ENCODE assay signal across 8 cellular contexts in genomic region chr9:69120380-69121154, GRCh38. TPM values are rescaled to one million over a fixed set of nuclear protein-coding genes. Genes with fewer than 3 reads are reported as not detected.
DNase-seq lines count a peak whose midpoint lies in the region; TF ChIP-seq lines count a peak whose summit lies in the region.

No MANE protein-coding gene starts in this region.

- TF ChIP-seq CTCF in VCaP (conservative IDR thresholded peaks at IDR 0.05) (no peak), foreskin fibroblast (IDR thresholded peaks at IDR 0.05; ENCODE audit: low read depth, low read length) (no peak), neural progenitor cell (IDR thresholded peaks at IDR 0.05) (no peak)

- H3K4me2 ChIP-seq in neural progenitor cell: peak overlapping the region; percentile 95

- H3K9ac ChIP-seq in neural progenitor cell: no peak overlapping the region

- peak overlapping the region; percentile 95 for H3K27ac ChIP-seq in VCaP
- peak overlapping the region; percentile 83 for H3K27ac ChIP-seq in neural progenitor cell

- DNase-seq in DMS53 (lab: John Stamatoyannopoulos, UW) (peak; percentile 97), HT-29 (ENCODE audit: low spot score) (peak; percentile 98), foreskin fibroblast (no peak), neural progenitor cell (ENCODE audit: low spot score) (peak; percentile 59), SHP77 treated with DMSO at 0.1 percent for 48 hours (lab: John Stamatoyannopoulos, UW) (no peak), NCI-H446 (lab: John Stamatoyannopoulos, UW) (no peak), DMS114 treated with DMSO at 0.1 percent for 48 hours (lab: John Stamatoyannopoulos, UW; ENCODE audit: unreplicated experiment) (no peak)

- H3K27me3 Mint-ChIP-seq in neural progenitor cell (ENCODE audit: insufficient read depth, low read depth): peaks cover 10% of the 10 kb centered on the region

- H3K4me1 Mint-ChIP-seq in neural progenitor cell: peaks cover 13% of the 10 kb centered on the region

- H4K20me1 ChIP-seq in neural progenitor cell (ENCODE audit: low read depth): no peaks in the 10 kb centered on the region

- no peaks in the 10 kb centered on the region for H3K9me3 ChIP-seq in neural progenitor cell (ENCODE audit: low read depth)

- H3K27me3 ChIP-seq in neural progenitor cell: peaks cover 18% of the 10 kb centered on the region

- peaks cover 35% of the 10 kb centered on the region for H3F3A ChIP-seq in neural progenitor cell (ENCODE audit: low read depth)

- no peak overlapping the region for H3K27ac Mint-ChIP-seq in neural progenitor cell

- H2AFZ ChIP-seq in neural progenitor cell (replicated peaks): peak overlapping the region; percentile 82

- no peaks in the 10 kb centered on the region for H3K79me2 ChIP-seq in neural progenitor cell (ENCODE audit: low read depth)

- H3K36me3 Mint-ChIP-seq in neural progenitor cell: no peaks in the 10 kb centered on the region

- H3K36me3 ChIP-seq in neural progenitor cell: no peaks in the 10 kb centered on the region

- H3K9me3 Mint-ChIP-seq in neural progenitor cell: no peaks in the 10 kb centered on the region

- H3K4me3 ChIP-seq in foreskin fibroblast (ENCODE audit: low read depth in 1 of 2, low read length in 2 of 2) (peak overlapping the region; percentile 73 to 91), neural progenitor cell (peak overlapping the region; percentile 63)

- peaks cover 19% of the 10 kb centered on the region for H3K4me1 ChIP-seq in neural progenitor cell

- peak overlapping the region; percentile 84 for H3K4me3 Mint-ChIP-seq in neural progenitor cell

RNA-seq across cellular contexts. Expression of gene TJP2, which starts 53.5 kb away (rescaled TPM):
- 519 and 587 TPM in 2 replicates for total RNA-seq in HT-29 (2014; rRNA removed; shearing (Covaris generic))
- total RNA-seq in neural progenitor cell (ENCODE audit: low replicate concordance): 35.5 and 60.6 TPM in 2 replicates

Comparison
In these comparisons a context has a peak if more than half of its experiments do, and no peak if none do; other contexts are left out.
1. DNase-seq: peak in DMS53 (single experiment), HT-29 (single experiment) and neural progenitor cell (single experiment); none in foreskin fibroblast (0 of 2), SHP77 treated with DMSO at 0.1 percent for 48 hours (single experiment), NCI-H446 (0 of 2) and DMS114 treated with DMSO at 0.1 percent for 48 hours (single experiment).